32 cellular contexts compared by ENCODE assay signal in the genomic region with DNA sequence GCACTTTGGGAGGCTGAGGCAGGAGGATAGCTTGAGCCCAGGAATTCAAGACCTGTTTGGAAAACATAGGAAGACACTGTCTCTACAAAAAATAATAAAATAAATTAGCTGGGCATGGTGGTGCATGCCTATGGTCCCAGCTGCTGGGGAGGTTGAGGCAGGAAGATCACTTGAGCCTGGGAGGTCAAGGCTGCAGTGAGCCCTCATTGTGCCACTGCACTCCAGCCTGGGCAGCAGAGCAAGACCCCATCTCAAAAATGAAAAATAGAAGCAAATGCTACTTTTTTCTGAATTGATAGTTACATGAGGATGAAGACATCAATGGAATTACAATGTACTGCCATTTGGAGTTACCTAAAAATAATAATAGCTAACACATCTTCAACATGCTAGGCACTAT.
"Had no signal": no experiment of that assay in that cellular context is flagged by ENCODE, and none has a peak within 500 bp of the region (broad histone marks: within the 10 kb centered on the region; RNA-seq: fewer than 3 reads in every experiment).

No MANE protein-coding gene starts in this region.

- ATAC-seq: activated naive CD8-positive, alpha-beta T cell treated with anti-CD3 and anti-CD28 coated beads, Interleukin-2, amount 50 U/mL, for 24 hours; activated T-cell treated with anti-CD3 and anti-CD28 coated beads, Interleukin-2, amount 50 U/mL, for 4 hours; body of pancreas; effector memory CD8-positive, alpha-beta T cell; foreskin keratinocyte; gastrocnemius medialis; heart left ventricle had no signal

- H3K9me3 Mint-ChIP-seq: activated T-cell treated with anti-CD3 and anti-CD28 coated beads, Interleukin-2, amount 50 U/mL, for 4 hours; effector memory CD8-positive, alpha-beta T cell had no signal

- DNase-seq: activated CD4-positive, alpha-beta memory T cell treated with anti-CD3 and anti-CD28 coated beads, Interleukin-2, amount 10 ng/mL, durations not matched to agents 7 days and 5 days; activated CD4-positive, alpha-beta T cell treated with anti-CD3 and anti-CD28 coated beads for 1 hour; activated CD4-positive, alpha-beta T cell treated with anti-CD3 and anti-CD28 coated beads for 4 hours; activated CD4-positive, alpha-beta T cell treated with anti-CD3 and anti-CD28 coated beads, Interleukin-2, amount 10 ng/mL, durations not matched to agents 7 days and 5 days; activated CD4-positive, alpha-beta T cell treated with anti-CD3 and anti-CD28 coated beads, Interleukin-2, amount 50 U/mL, for 4 hours; activated CD8-positive, alpha-beta memory T cell treated with anti-CD3 and anti-CD28 coated beads, Interleukin-2, amount 50 U/mL, for 48 hours; activated effector memory CD4-positive, alpha-beta T cell treated with anti-CD3 and anti-CD28 coated beads, Interleukin-2, amount 50 U/mL, for 16 hours; activated naive CD4-positive, alpha-beta T cell treated with anti-CD3 and anti-CD28 coated beads for 36 hours; activated naive CD8-positive, alpha-beta T cell treated with anti-CD3 and anti-CD28 coated beads for 36 hours; activated naive CD8-positive, alpha-beta T cell treated with anti-CD3 and anti-CD28 coated beads, Interleukin-2, amount 50 U/mL, for 24 hours; activated T-cell treated with anti-CD3 and anti-CD28 coated beads for 4 hours; activated T-cell treated with anti-CD3 and anti-CD28 coated beads, Interleukin-2, amount 50 U/mL, for 4 hours; adrenal gland; amygdala; aorta; body of pancreas; central memory CD4-positive, alpha-beta T cell; cerebellar nuclear complex; dermis blood vessel endothelial cell; effector CD4-positive, alpha-beta T cell; effector memory CD8-positive, alpha-beta T cell; erythroblast; foreskin keratinocyte; gastrocnemius medialis; glutamatergic neuron; heart left ventricle; T-helper 2 cell had no signal

- H3K27ac ChIP-seq: adrenal gland, body of pancreas, coronary artery, esophagus muscularis mucosa, foreskin keratinocyte, gastrocnemius medialis, heart left ventricle had no signal

- H3K4me3 Mint-ChIP-seq: activated CD4-positive, alpha-beta memory T cell treated with anti-CD3 and anti-CD28 coated beads, Interleukin-2, amount 10 ng/mL, durations not matched to agents 7 days and 5 days; activated CD4-positive, alpha-beta T cell treated with anti-CD3 and anti-CD28 coated beads, Interleukin-2, amount 10 ng/mL, durations not matched to agents 7 days and 5 days; activated naive CD4-positive, alpha-beta T cell treated with anti-CD3 and anti-CD28 coated beads for 36 hours; activated naive CD8-positive, alpha-beta T cell treated with anti-CD3 and anti-CD28 coated beads for 36 hours; activated naive CD8-positive, alpha-beta T cell treated with anti-CD3 and anti-CD28 coated beads, Interleukin-2, amount 50 U/mL, for 24 hours; activated T-cell treated with anti-CD3 and anti-CD28 coated beads, Interleukin-2, amount 50 U/mL, for 4 hours; activated T-helper 1 cell treated with anti-CD3 and anti-CD28 coated beads, Interleukin-12 subunit alpha, Interleukin-12 subunit beta, Interleukin-2, Interleukin-4 antibody, amounts not matched to agents 30 ng/mL and 10 ng/mL and 1 ng/mL, durations not matched to agents 14 hours and 24 hours and 36 hours; effector memory CD8-positive, alpha-beta T cell had no signal

- H3K4me3 ChIP-seq: adrenal gland, body of pancreas, coronary artery, esophagus muscularis mucosa, gastrocnemius medialis, heart left ventricle had no signal

- H3K4me1 ChIP-seq: adrenal gland, body of pancreas, esophagus muscularis mucosa, foreskin keratinocyte, gastrocnemius medialis, heart left ventricle had no signal

- H3K9me3 ChIP-seq: adrenal gland, body of pancreas, gastrocnemius medialis had no signal

- H3K27me3 Mint-ChIP-seq: activated CD4-positive, alpha-beta memory T cell treated with anti-CD3 and anti-CD28 coated beads, Interleukin-2, amount 10 ng/mL, durations not matched to agents 7 days and 5 days; activated CD4-positive, alpha-beta T cell treated with anti-CD3 and anti-CD28 coated beads, Interleukin-2, amount 10 ng/mL, durations not matched to agents 7 days and 5 days; activated naive CD4-positive, alpha-beta T cell treated with anti-CD3 and anti-CD28 coated beads, Interleukin-2, amount 50 U/mL, for 24 hours; activated naive CD8-positive, alpha-beta T cell treated with anti-CD3 and anti-CD28 coated beads for 36 hours; activated naive CD8-positive, alpha-beta T cell treated with anti-CD3 and anti-CD28 coated beads, Interleukin-2, amount 50 U/mL, for 24 hours; effector memory CD8-positive, alpha-beta T cell had no signal

- H3K27me3 ChIP-seq: adrenal gland, body of pancreas, esophagus muscularis mucosa, foreskin keratinocyte, gastrocnemius medialis, heart left ventricle had no signal

- H3K27ac Mint-ChIP-seq: activated CD4-positive, alpha-beta memory T cell treated with anti-CD3 and anti-CD28 coated beads, Interleukin-2, amount 10 ng/mL, durations not matched to agents 7 days and 5 days; activated CD4-positive, alpha-beta T cell treated with anti-CD3 and anti-CD28 coated beads, Interleukin-2, amount 10 ng/mL, durations not matched to agents 7 days and 5 days; activated naive CD4-positive, alpha-beta T cell treated with anti-CD3 and anti-CD28 coated beads for 36 hours; activated naive CD4-positive, alpha-beta T cell treated with anti-CD3 and anti-CD28 coated beads, Interleukin-2, amount 50 U/mL, for 24 hours; activated naive CD8-positive, alpha-beta T cell treated with anti-CD3 and anti-CD28 coated beads for 36 hours; activated naive CD8-positive, alpha-beta T cell treated with anti-CD3 and anti-CD28 coated beads, Interleukin-2, amount 50 U/mL, for 24 hours; activated T-helper 1 cell treated with anti-CD3 and anti-CD28 coated beads, Interleukin-12 subunit alpha, Interleukin-12 subunit beta, Interleukin-2, Interleukin-4 antibody, amounts not matched to agents 30 ng/mL and 10 ng/mL and 1 ng/mL, durations not matched to agents 14 hours and 24 hours and 36 hours; activated T-helper 2 cell treated with anti-CD3 and anti-CD28 coated beads, Interferon-gamma antibody, Interleukin-2, Interleukin-4, amounts not matched to agents 10 μg/mL and 5 μg/mL and 100 μg/mL, durations not matched to agents 14 hours and 24 hours and 36 hours had no signal
